In the genomic region with DNA sequence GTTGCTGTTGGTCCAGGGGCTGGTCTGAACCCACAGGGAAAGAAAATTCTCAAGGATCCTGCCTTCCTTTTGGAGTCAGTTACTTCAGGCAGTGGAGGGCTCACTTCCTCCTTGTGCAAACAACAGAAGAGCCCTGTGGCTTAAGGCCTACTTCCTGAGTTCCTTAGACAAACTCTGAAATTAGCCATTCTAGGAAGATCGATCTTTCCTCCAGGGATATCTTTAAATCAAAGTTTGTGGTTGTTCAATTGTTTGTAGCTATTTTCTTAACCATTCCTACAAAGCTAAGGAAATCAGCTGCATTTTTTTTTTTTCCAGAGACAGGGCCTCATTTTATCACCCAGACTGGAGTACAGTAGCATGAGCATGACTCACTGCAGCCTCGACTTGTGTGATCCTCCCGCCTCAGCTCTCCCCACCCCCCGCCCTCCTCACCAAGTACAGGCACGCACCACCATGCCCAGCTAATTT, we compare ENCODE assay signal across 9 cellular contexts.
DNase-seq lines count a peak whose midpoint lies in the region; ATAC-seq, FAIRE-seq and TF ChIP-seq lines count a peak whose summit lies in the region.
"Had no signal": no experiment of that assay in that cellular context is flagged by ENCODE, and none has a peak within 500 bp of the region (broad histone marks: within the 10 kb centered on the region; RNA-seq: fewer than 3 reads in every experiment).

No MANE protein-coding gene starts in this region.

- peak; percentile 90 for DNase-seq in ELR (ENCODE audit: low read depth)
- peak; percentile 27 for DNase-seq in NT2/D1 (ENCODE audit: low read depth, low spot score)
- no peak for DNase-seq in lung (ENCODE audit: low spot score)
- DNase-seq in urothelium cell line (ENCODE audit: low spot score) = peak; percentile 73

- peaks cover 0 to 4% (median 0%) of the 10 kb centered on the region in 5 experiments for H3K9me3 Mint-ChIP-seq in brain

- no peaks in the 10 kb centered on the region for H3K27me3 Mint-ChIP-seq in brain

- H3K9ac ChIP-seq in NT2/D1 (ENCODE audit: insufficient read length, low read depth) = no peak overlapping the region

- H3K4me3 Mint-ChIP-seq in brain = no peak overlapping the region

- 15 to 23% methylated on average over 5 of the region's 5 CpGs for WGBS in lung, 2 donors

- H3K4me1 ChIP-seq in NT2/D1 (ENCODE audit: insufficient read depth, insufficient read length) (peaks cover 3% of the 10 kb centered on the region), lung (ENCODE audit: control insufficient read depth in 2 of 2, insufficient read depth in 2 of 2, low read length in 2 of 2) (peaks cover 14 to 28% of the 10 kb centered on the region in 2 donors)

- no peak for FAIRE-seq in urothelium cell line (lab: Jason Lieb, UNC)

- peaks cover 51% of the 10 kb centered on the region for H3K4me1 Mint-ChIP-seq in brain

- ATAC-seq in lung (ENCODE audit: insufficient read depth, low FRiP score) (no peak), GM21390 (IDR thresholded peaks at IDR 0.05; ENCODE audit: unreplicated experiment) (no peak), GM18867 (IDR thresholded peaks at IDR 0.05; ENCODE audit: unreplicated experiment) (no peak), HG03354 (IDR thresholded peaks at IDR 0.05; ENCODE audit: poor library complexity, severe bottlenecking, unreplicated experiment) (no peak)

- H3K36me3 Mint-ChIP-seq in brain = peaks cover 4% of the 10 kb centered on the region

- H3K4me3 ChIP-seq in NT2/D1 (ENCODE audit: insufficient read length, low read depth) (no peak overlapping the region), lung (no peak overlapping the region)
- H3K4me3 ChIP-seq: ovary had no signal

- H3K36me3 ChIP-seq in NT2/D1 (ENCODE audit: insufficient read depth, insufficient read length, low read length) (no peaks in the 10 kb centered on the region), lung (ENCODE audit: control insufficient read depth in 2 of 2, insufficient read depth in 2 of 2, low read length in 2 of 2) (peaks cover 0 to 2% of the 10 kb centered on the region in 2 donors)
- H3K36me3 ChIP-seq: ovary had no signal

- TF ChIP-seq CTCF in brain (conservative IDR thresholded peaks at IDR 0.05) (no peak), lung (IDR thresholded peaks at IDR 0.05; ENCODE audit: control extremely low read depth, extremely low read depth) (no peak)

- no peaks in the 10 kb centered on the region for H3K9me3 ChIP-seq in NT2/D1 (ENCODE audit: insufficient read depth, low read length)
- H3K9me3 ChIP-seq in lung (ENCODE audit: control insufficient read depth in 2 of 2, insufficient read depth in 1 of 2, low read length in 1 of 2) = no peaks in the 10 kb centered on the region
- H3K9me3 ChIP-seq: ovary had no signal

- no peaks in the 10 kb centered on the region for H3K27me3 ChIP-seq in NT2/D1 (ENCODE audit: insufficient read depth, insufficient read length)
- H3K27me3 ChIP-seq in lung (ENCODE audit: control insufficient read depth, insufficient read depth) = no peaks in the 10 kb centered on the region
- H3K27me3 ChIP-seq: ovary had no signal

- H3K27ac ChIP-seq in lung (ENCODE audit: low read depth in 1 of 2, low read length in 1 of 2) = peak overlapping the region; percentile 74 to 76
- H3K27ac ChIP-seq: ovary had no signal

- H3K27ac Mint-ChIP-seq in brain = peak overlapping the region in 4 of 5 experiments; percentile 26 to 89 (median 78)
